ENCODE assay signal across 7 cellular contexts in the genomic region with DNA sequence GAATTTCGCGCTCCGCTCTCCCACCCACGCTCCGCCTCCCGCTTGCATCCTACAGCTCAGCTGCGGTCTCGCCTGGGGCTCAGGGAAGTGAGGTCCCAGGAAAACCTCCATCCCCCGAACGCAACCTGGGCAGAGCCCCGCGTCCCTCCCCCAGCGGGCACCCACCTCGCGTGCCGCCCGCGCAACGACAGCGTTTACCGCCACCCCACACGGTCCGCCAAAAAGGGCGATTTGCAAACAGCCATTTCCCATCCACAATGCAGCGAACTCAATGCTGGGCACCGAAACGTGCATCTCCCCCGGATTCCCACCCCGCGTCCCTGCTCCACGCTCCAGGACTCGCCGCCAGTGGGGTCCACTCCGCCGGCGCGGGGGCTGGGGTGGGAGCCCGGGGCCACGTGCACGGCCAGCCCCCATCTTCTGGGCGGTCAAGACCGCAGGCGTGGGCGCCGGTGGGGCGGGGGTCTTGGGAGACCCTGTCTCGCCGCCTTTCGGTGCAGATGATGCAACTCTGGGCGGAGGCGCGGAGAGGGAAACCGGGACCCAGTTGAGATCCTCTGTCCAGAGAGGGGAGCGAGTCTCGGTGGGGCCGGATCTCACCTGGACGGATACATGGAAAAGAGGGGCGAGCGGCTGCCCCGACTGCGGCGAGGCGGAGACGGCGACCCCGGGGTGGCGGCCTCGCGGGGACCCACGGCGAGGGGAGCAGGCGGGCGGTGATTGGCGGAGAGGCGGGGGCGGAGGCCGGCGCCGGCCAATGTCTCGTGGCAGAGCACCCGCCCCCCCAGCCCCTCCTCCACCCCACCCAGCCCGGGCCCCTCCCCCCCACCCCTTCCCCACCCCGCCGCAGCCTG. TPM values are rescaled to one million over a fixed set of nuclear protein-coding genes. Genes with fewer than 3 reads are reported as not detected.
A peak's percentile ranks its signal among the peaks of the same experiment; 100 is the strongest.
DNase-seq lines count a peak whose midpoint lies in the region; ATAC-seq and TF ChIP-seq lines count a peak whose summit lies in the region.
"Not testable (repeated sequence)": the region's sequence is repeated elsewhere in the genome, so short reads cannot be mapped to it uniquely, and the experiment has no call there.

A gene (minus strand): TSS at position 666 of the 854 bp plus-strand sequence. CDS start 3,642 bp downstream, outside the sequence.

- not testable (repeated sequence) for H3K27me3 ChIP-seq in H7 (ENCODE audit: control insufficient read depth, insufficient read depth, low read length)

- H3K27ac Mint-ChIP-seq in activated naive CD8-positive, alpha-beta T cell treated with anti-CD3 and anti-CD28 coated beads for 36 hours; naive B cell: not testable (repeated sequence)

- H3K4me3 ChIP-seq in H7 (ENCODE audit: insufficient read depth, low read depth, low read length) (peak within 1 kb of the TSS; percentile 32), skeletal muscle cell (ENCODE audit: low read depth, low read length) (peak within 1 kb of the TSS; percentile 25)
- not testable (repeated sequence) for H3K4me3 ChIP-seq in epithelial cell of proximal tubule (ENCODE audit: low read depth, low read length)

- H3K9me3 Mint-ChIP-seq in activated naive CD8-positive, alpha-beta T cell treated with anti-CD3 and anti-CD28 coated beads for 36 hours; naive B cell: not testable (repeated sequence)

- not testable (repeated sequence) for TF ChIP-seq CTCF in epithelial cell of proximal tubule (conservative IDR thresholded peaks at IDR 0.05; ENCODE audit: low read depth, low read length)

- H3K27me3 Mint-ChIP-seq in activated naive CD8-positive, alpha-beta T cell treated with anti-CD3 and anti-CD28 coated beads for 36 hours; naive B cell: not testable (repeated sequence)

- H3K36me3 Mint-ChIP-seq in activated naive CD8-positive, alpha-beta T cell treated with anti-CD3 and anti-CD28 coated beads for 36 hours; naive B cell: not testable (repeated sequence)

- not testable (repeated sequence) for H3K4me3 Mint-ChIP-seq in activated naive CD8-positive, alpha-beta T cell treated with anti-CD3 and anti-CD28 coated beads for 36 hours; naive B cell

- intact Hi-C loops in T-helper 2 cell treated with Interferon-gamma antibody and Interleukin-4, amounts not matched to agents 100 ng/mL and 5 ng/mL, for 36 hours (cut with micrococcal nuclease); left ventricle myocardium superior (cut with micrococcal nuclease): not testable (repeated sequence)

- not testable (repeated sequence) for H3K36me3 ChIP-seq in H7 (replicated peaks; ENCODE audit: control insufficient read depth, insufficient read depth, low read length)

- peak; percentile 80 for ATAC-seq in left ventricle myocardium superior
- ATAC-seq in naive B cell (ENCODE audit: low read depth in 2 of 2) = peak; percentile 16 to 28

- DNase-seq in H7; activated naive CD8-positive, alpha-beta T cell treated with anti-CD3 and anti-CD28 coated beads for 36 hours; epithelial cell of proximal tubule (ENCODE audit: low read depth); left ventricle myocardium superior; naive B cell; skeletal muscle cell (ENCODE audit: low read depth): not testable (repeated sequence)

- not testable (repeated sequence) for H3K4me1 Mint-ChIP-seq in activated naive CD8-positive, alpha-beta T cell treated with anti-CD3 and anti-CD28 coated beads for 36 hours; naive B cell

RNA-seq across cellular contexts. Expression of the gene that starts here (rescaled TPM):
- 315 and 380 TPM in 2 replicates for total RNA-seq in H7 (2014; rRNA removed; shearing (Covaris generic))
- 20.8 and 22.0 TPM in 2 replicates for total RNA-seq in T-helper 2 cell treated with Interferon-gamma antibody and Interleukin-4, amounts not matched to agents 100 ng/mL and 5 ng/mL, for 36 hours
- 10 to 100 TPM; 29.6 to 30.6 TPM for total RNA-seq in activated naive CD8-positive, alpha-beta T cell treated with anti-CD3 and anti-CD28 coated beads for 36 hours
- total RNA-seq in epithelial cell of proximal tubule (51.9 and 65.7 TPM in 2 replicates), left ventricle myocardium superior (4.8 TPM)
- under 1 TPM in 1 of 6 donors, not detected in 5; 0.17 TPM for polyA plus RNA-seq in naive B cell (ENCODE audit: low read depth in 6 of 6)

Comparison
In these comparisons a context has a peak if more than half of its experiments do, and no peak if none do; other contexts are left out.
1. Peak in ATAC-seq in naive B cell; RNA of the gene not detected or under 1 TPM.